ENCODE assay signal across 1 cellular context in genomic region chr3:189949580-189949979, GRCh38.
TF ChIP-seq lines count a peak whose summit lies in the region.

No MANE protein-coding gene starts in this region.

TF ChIP-seq in HepG2, 621 proteins besides CTCF, POLR2A, EP300 and RAD21 (continued from another document):
- TF ChIP-seq, protein P1, sequence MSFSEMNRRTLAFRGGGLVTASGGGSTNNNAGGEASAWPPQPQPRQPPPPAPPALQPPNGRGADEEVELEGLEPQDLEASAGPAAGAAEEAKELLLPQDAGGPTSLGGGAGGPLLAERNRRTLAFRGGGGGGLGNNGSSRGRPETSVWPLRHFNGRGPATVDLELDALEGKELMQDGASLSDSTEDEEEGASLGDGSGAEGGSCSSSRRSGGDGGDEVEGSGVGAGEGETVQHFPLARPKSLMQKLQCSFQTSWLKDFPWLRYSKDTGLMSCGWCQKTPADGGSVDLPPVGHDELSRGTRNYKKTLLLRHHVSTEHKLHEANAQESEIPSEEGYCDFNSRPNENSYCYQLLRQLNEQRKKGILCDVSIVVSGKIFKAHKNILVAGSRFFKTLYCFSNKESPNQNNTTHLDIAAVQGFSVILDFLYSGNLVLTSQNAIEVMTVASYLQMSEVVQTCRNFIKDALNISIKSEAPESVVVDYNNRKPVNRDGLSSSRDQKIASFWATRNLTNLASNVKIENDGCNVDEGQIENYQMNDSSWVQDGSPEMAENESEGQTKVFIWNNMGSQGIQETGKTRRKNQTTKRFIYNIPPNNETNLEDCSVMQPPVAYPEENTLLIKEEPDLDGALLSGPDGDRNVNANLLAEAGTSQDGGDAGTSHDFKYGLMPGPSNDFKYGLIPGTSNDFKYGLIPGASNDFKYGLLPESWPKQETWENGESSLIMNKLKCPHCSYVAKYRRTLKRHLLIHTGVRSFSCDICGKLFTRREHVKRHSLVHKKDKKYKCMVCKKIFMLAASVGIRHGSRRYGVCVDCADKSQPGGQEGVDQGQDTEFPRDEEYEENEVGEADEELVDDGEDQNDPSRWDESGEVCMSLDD (CRISPR knock-in tag; IDR thresholded peaks at IDR 0.05; ENCODE audit: borderline replicate concordance), result no peak
